ENCODE assay signal across 19 cellular contexts in the genomic region with DNA sequence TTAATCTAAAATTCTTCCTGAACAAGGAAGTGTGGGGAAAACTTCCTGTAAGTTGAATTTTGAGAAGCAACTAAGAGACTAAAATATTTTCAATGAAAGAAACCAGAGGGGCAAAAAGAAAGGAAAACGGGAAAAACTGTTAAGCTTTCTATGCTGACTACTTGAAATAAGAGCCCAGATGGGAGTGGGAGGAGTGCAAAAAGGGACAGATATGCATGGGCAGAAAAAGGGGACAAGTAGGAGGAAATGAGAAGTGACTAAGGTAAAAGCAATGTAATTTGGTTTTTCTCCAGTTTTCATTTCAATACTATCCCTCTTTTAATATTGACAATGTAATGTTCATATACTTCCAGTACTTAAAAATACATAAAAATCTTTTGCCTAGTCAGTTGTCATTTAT. TPM values are rescaled to one million over a fixed set of nuclear protein-coding genes. Genes with fewer than 3 reads are reported as not detected.
"Had no signal": no experiment of that assay in that cellular context is flagged by ENCODE, and none has a peak within 500 bp of the region (broad histone marks: within the 10 kb centered on the region; RNA-seq: fewer than 3 reads in every experiment).

No MANE protein-coding gene starts in this region.

- H3K4me3 Mint-ChIP-seq: activated CD4-positive, alpha-beta T cell treated with anti-CD3 and anti-CD28 coated beads for 36 hours; activated T-cell treated with anti-CD3 and anti-CD28 coated beads, Interleukin-2, amount 50 U/mL, for 4 hours; brain had no signal

- H3K4me3 ChIP-seq: hepatocyte, SJCRH30, testis, upper lobe of right lung had no signal

- ATAC-seq: activated CD4-positive, alpha-beta T cell treated with anti-CD3 and anti-CD28 coated beads for 36 hours; activated T-cell treated with anti-CD3 and anti-CD28 coated beads, Interleukin-2, amount 50 U/mL, for 4 hours; right cardiac atrium; upper lobe of right lung had no signal

- H3K27me3 ChIP-seq: hepatocyte, SJCRH30, testis, upper lobe of right lung had no signal

- H2AFZ ChIP-seq: hepatocyte had no signal

- H3K9me3 ChIP-seq: SJCRH30, testis, upper lobe of right lung had no signal

- H3K4me2 ChIP-seq: hepatocyte had no signal

- DNase-seq: activated CD4-positive, alpha-beta T cell treated with anti-CD3 and anti-CD28 coated beads for 36 hours; activated gamma-delta T cell; activated T-cell treated with anti-CD3 and anti-CD28 coated beads, Interleukin-2, amount 50 U/mL, for 4 hours; amniotic stem cell; dermis blood vessel endothelial cell; right cardiac atrium; SJCRH30; stimulated activated CD4-positive, alpha-beta T cell treated with anti-CD3 and anti-CD28 coated beads, Interleukin-1b, Interleukin-23, amount 100 ng/mL, for 48 hours; stimulated activated naive CD4-positive, alpha-beta T cell treated with Interleukin-2 at 50 U/mL for 16 hours; SW 1271; T1000; testis; upper lobe of right lung; WERI-Rb-1 had no signal

- H3K4me1 ChIP-seq: SJCRH30, testis, upper lobe of right lung had no signal

- H3K9me3 Mint-ChIP-seq: activated T-cell treated with anti-CD3 and anti-CD28 coated beads, Interleukin-2, amount 50 U/mL, for 4 hours; brain had no signal

- H3K27me3 Mint-ChIP-seq: activated CD4-positive, alpha-beta T cell treated with anti-CD3 and anti-CD28 coated beads for 36 hours; brain had no signal

- H3K27ac ChIP-seq: hepatocyte, SJCRH30, testis, upper lobe of right lung, WERI-Rb-1 had no signal

RNA-seq across cellular contexts. Expression of gene FGF8, which starts 31.2 kb away (rescaled TPM):
- total RNA-seq: dermis blood vessel endothelial cell, epithelial cell of proximal tubule, hepatocyte, lower leg skin, posterior vena cava, right cardiac atrium had no signal
- polyA plus RNA-seq: hepatocyte, right cardiac atrium had no signal
